ENCODE assay signal across 1 cellular context in genomic region chr14:40599726-40600125, GRCh38.
TF ChIP-seq lines count a peak whose summit lies in the region.

No MANE protein-coding gene starts in this region.

TF ChIP-seq in HepG2, 621 proteins besides CTCF, POLR2A, EP300 and RAD21 (continued from another document):
- TF ChIP-seq KIAA2018 (CRISPR knock-in tag; IDR thresholded peaks at IDR 0.05; ENCODE audit: borderline replicate concordance): no peak
- TF ChIP-seq PAF1 (CRISPR knock-in tag; IDR thresholded peaks at IDR 0.05): no peak
- TF ChIP-seq ISL2 (CRISPR knock-in tag; IDR thresholded peaks at IDR 0.05): no peak
- no peak for TF ChIP-seq TFDP1 (CRISPR knock-in tag; IDR thresholded peaks at IDR 0.05; ENCODE audit: borderline replicate concordance)
- TF ChIP-seq JUND (CRISPR knock-in tag; IDR thresholded peaks at IDR 0.05): no peak
- TF ChIP-seq ZBTB2 (CRISPR knock-in tag; IDR thresholded peaks at IDR 0.05; ENCODE audit: low read depth): no peak
- no peak for TF ChIP-seq CBX1 (IDR thresholded peaks at IDR 0.05; ENCODE audit: low read depth)
- no peak for TF ChIP-seq ZNF543 (CRISPR knock-in tag; IDR thresholded peaks at IDR 0.05)
- no peak for TF ChIP-seq HNF1B (CRISPR knock-in tag; IDR thresholded peaks at IDR 0.05)
- TF ChIP-seq ARID5B (CRISPR knock-in tag; IDR thresholded peaks at IDR 0.05): no peak
- no peak for TF ChIP-seq RERE (CRISPR knock-in tag; IDR thresholded peaks at IDR 0.05; ENCODE audit: low read depth)
- TF ChIP-seq FIP1L1 (IDR thresholded peaks at IDR 0.05; ENCODE audit: borderline replicate concordance, insufficient read depth, low read depth, low read length): no peak
- TF ChIP-seq MTF1 (CRISPR knock-in tag; IDR thresholded peaks at IDR 0.05): no peak
- TF ChIP-seq ZNF609 (CRISPR knock-in tag; IDR thresholded peaks at IDR 0.05; ENCODE audit: borderline replicate concordance): no peak
- no peak for TF ChIP-seq ZFP37 (CRISPR knock-in tag; IDR thresholded peaks at IDR 0.05; ENCODE audit: borderline replicate concordance)
TF ChIP-seq in HepG2: peak in this region for 0.
